ENCODE assay signal across 11 cellular contexts in the genomic region with DNA sequence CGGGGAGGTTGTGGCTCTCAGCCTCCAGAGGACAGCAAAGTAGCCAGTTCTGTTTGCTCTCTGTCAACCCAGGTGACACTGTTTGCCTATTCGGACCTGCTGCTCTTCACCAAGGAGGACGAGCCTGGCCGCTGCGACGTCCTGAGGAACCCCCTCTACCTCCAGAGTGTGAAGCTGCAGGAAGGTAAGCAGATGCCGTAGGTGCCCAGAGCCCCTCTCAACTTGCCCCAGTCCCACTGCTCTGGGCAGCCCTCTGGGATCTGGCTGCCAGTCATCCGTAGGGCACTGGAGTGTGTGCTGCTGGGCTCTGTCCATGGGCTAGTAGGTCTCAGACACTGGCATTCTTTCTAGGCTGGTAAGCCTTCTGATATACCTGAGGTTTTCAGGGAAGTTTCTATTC. TPM values are rescaled to one million over a fixed set of nuclear protein-coding genes. Genes with fewer than 3 reads are reported as not detected.
DNase-seq lines count a peak whose midpoint lies in the region; ATAC-seq lines count a peak whose summit lies in the region.
"Had no signal": no experiment of that assay in that cellular context is flagged by ENCODE, and none has a peak within 500 bp of the region (broad histone marks: within the 10 kb centered on the region; RNA-seq: fewer than 3 reads in every experiment).

No MANE protein-coding gene starts in this region.

- peaks cover 36% of the 10 kb centered on the region for H3K36me3 Mint-ChIP-seq in activated CD4-positive, alpha-beta memory T cell treated with anti-CD3 and anti-CD28 coated beads for 36 hours
- H3K36me3 Mint-ChIP-seq: type B pancreatic cell had no signal

- no peaks in the 10 kb centered on the region for H3K27me3 ChIP-seq in BLaER1

- no peak for DNase-seq in activated CD4-positive, alpha-beta memory T cell treated with anti-CD3 and anti-CD28 coated beads for 36 hours
- no peak for DNase-seq in NCI-H2196 (lab: John Stamatoyannopoulos, UW; ENCODE audit: unreplicated experiment)
- DNase-seq in SKM-1 (lab: John Stamatoyannopoulos, UW; ENCODE audit: unreplicated experiment): no peak
- no peak for DNase-seq in occipital lobe (lab: John Stamatoyannopoulos, UW)
- DNase-seq: AML-193, kidney had no signal

- H4K20me1 ChIP-seq in BLaER1: no peaks in the 10 kb centered on the region

- WGBS in mesodermal cell (ENCODE audit: insufficient coverage in 2 of 2), 2 experiments: 91 to 100% methylated on average over 7 to 8 of the region's 8 CpGs

- H3K36me3 ChIP-seq in BLaER1 (no peaks in the 10 kb centered on the region), mesodermal cell (ENCODE audit: control insufficient read depth, insufficient read depth, low read length) (peaks cover 4% of the 10 kb centered on the region)

- H3K4me1 Mint-ChIP-seq in activated CD4-positive, alpha-beta memory T cell treated with anti-CD3 and anti-CD28 coated beads for 36 hours (ENCODE audit: low read depth): peaks cover 67% of the 10 kb centered on the region

- H3K27ac Mint-ChIP-seq in activated CD4-positive, alpha-beta memory T cell treated with anti-CD3 and anti-CD28 coated beads for 36 hours: no peak overlapping the region
- H3K27ac Mint-ChIP-seq: type B pancreatic cell had no signal

- H3K4me3 Mint-ChIP-seq in activated CD4-positive, alpha-beta memory T cell treated with anti-CD3 and anti-CD28 coated beads for 36 hours: peak overlapping the region; percentile 25
- H3K4me3 Mint-ChIP-seq: type B pancreatic cell had no signal

- ATAC-seq in GM19455 (IDR thresholded peaks at IDR 0.05; ENCODE audit: unreplicated experiment): peak; percentile 1
- no peak for ATAC-seq in HG02970 (IDR thresholded peaks at IDR 0.05; ENCODE audit: low FRiP score, unreplicated experiment)

- H3K4me1 ChIP-seq in BLaER1 (peaks cover 52% of the 10 kb centered on the region), mesodermal cell (ENCODE audit: control insufficient read depth, insufficient read depth, low read length, poor library complexity, severe bottlenecking) (peaks cover 40% of the 10 kb centered on the region)

- CTCF ChIA-PET in activated CD4-positive, alpha-beta memory T cell treated with anti-CD3 and anti-CD28 coated beads for 36 hours (lab: Charles Lee): interaction anchor here (1.3 to 2.3 kb wide), 6 partner anchors 10 to 77 kb away, joined by 3 to 12 read pairs (median 8); no protein-coding TSS in a partner anchor

- no peaks in the 10 kb centered on the region for H3K9me3 Mint-ChIP-seq in activated CD4-positive, alpha-beta memory T cell treated with anti-CD3 and anti-CD28 coated beads for 36 hours
- H3K9me3 Mint-ChIP-seq: type B pancreatic cell had no signal

- POLR2A ChIA-PET in activated CD4-positive, alpha-beta memory T cell treated with anti-CD3 and anti-CD28 coated beads for 36 hours (lab: Charles Lee): interaction anchor here (2.3 to 3.1 kb wide), 2 partner anchors 10 to 56 kb away, joined by 14 to 24 read pairs; no protein-coding TSS in a partner anchor

- H3K9me3 ChIP-seq in BLaER1: no peaks in the 10 kb centered on the region
- no peaks in the 10 kb centered on the region for H3K9me3 ChIP-seq in mesodermal cell (ENCODE audit: control insufficient read depth, low read length)

- no peaks in the 10 kb centered on the region for H3K27me3 Mint-ChIP-seq in activated CD4-positive, alpha-beta memory T cell treated with anti-CD3 and anti-CD28 coated beads for 36 hours
- H3K27me3 Mint-ChIP-seq: type B pancreatic cell had no signal

- peak overlapping the region; percentile 88 for H3K4me2 ChIP-seq in BLaER1

- intact Hi-C loops in activated CD4-positive, alpha-beta memory T cell treated with anti-CD3 and anti-CD28 coated beads for 36 hours (cut with micrococcal nuclease): no loop called here

- peak overlapping the region; percentile 31; the same call in 1 of the 2 replicates for H3K27ac ChIP-seq in BLaER1
- peak overlapping the region; percentile 49 for H3K27ac ChIP-seq in mesodermal cell (ENCODE audit: low read depth, low read length, severe bottlenecking)

- H3K4me3 ChIP-seq in BLaER1: no peak overlapping the region
- H3K4me3 ChIP-seq in mesodermal cell (ENCODE audit: extremely low read depth, insufficient read depth, low read length, poor library complexity, severe bottlenecking): no peak overlapping the region

- no peak overlapping the region for H3K9ac ChIP-seq in BLaER1

RNA-seq across cellular contexts. Expression of a gene that starts 59.3 kb away (rescaled TPM):
- 10 to 100 TPM; 54.4 to 57.7 TPM for total RNA-seq in activated CD4-positive, alpha-beta memory T cell treated with anti-CD3 and anti-CD28 coated beads for 36 hours
- 125 TPM for polyA plus RNA-seq in mesodermal cell (2013, experiment 1 of 2)
- polyA plus RNA-seq in mesodermal cell (2013, experiment 2 of 2): 96.4 TPM
- total RNA-seq in occipital lobe: 12.8 TPM
